Comparison of ENCODE assay signal across 1 cellular context in the genomic region with DNA sequence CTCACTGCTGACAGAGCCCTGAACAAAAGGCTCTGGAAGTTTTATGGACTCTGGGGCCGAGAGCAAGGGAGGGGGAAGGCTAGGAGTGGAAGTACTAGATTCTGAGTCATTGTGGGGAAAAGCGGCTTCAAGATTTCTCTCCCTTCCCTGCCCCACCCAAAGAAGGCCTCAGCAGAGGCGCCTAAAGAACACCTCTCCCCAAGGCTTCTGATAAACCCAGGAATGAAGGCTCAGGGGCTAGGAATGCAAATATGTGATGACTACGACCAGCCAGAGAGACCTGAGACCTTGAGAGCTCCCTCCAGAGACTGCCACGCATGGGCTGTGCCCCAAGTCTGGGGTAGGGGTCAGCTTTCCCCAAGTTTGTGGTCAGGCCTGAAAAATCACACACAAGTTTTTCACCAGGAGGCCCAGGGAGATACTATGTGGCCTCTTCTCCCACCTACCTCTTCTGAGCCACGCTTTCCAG.
TF ChIP-seq lines count a peak whose summit lies in the region.

No MANE protein-coding gene starts in this region.

TF ChIP-seq in H1, 55 proteins besides CTCF, POLR2A, EP300 and RAD21 (continued from another document):
- TF ChIP-seq ATF2 (IDR thresholded peaks at IDR 0.05; ENCODE audit: low read length), result no peak
- no peak for TF ChIP-seq HDAC6 (IDR thresholded peaks at IDR 0.05; ENCODE audit: low read depth, low read length)
- no peak for TF ChIP-seq CHD1 (IDR thresholded peaks at IDR 0.05; ENCODE audit: low read depth, low read length)
- no peak for TF ChIP-seq SIRT6 (IDR thresholded peaks at IDR 0.05; ENCODE audit: low read length)
- no peak for TF ChIP-seq SAP30 (IDR thresholded peaks at IDR 0.05; ENCODE audit: insufficient read depth, insufficient replicate concordance, low read length)
- no peak for TF ChIP-seq RNF2 (IDR thresholded peaks at IDR 0.05; ENCODE audit: borderline replicate concordance, low read depth, low read length, missing control alignments, poor library complexity, severe bottlenecking)
- TF ChIP-seq MAX (IDR thresholded peaks at IDR 0.05), result no peak
- no peak for TF ChIP-seq ZNF274 (IDR thresholded peaks at IDR 0.05; ENCODE audit: borderline replicate concordance, extremely low read depth, low read length)
- TF ChIP-seq CEBPB (IDR thresholded peaks at IDR 0.05; ENCODE audit: low read depth, low read length), result no peak
- TF ChIP-seq FOSL1 (IDR thresholded peaks at IDR 0.05; ENCODE audit: insufficient read depth, low read depth, low read length), result no peak
- TF ChIP-seq CHD2 (IDR thresholded peaks at IDR 0.05; ENCODE audit: low read length), result no peak
- TF ChIP-seq GABPA (IDR thresholded peaks at IDR 0.05; ENCODE audit: borderline replicate concordance, insufficient read depth, low read length), result no peak
- TF ChIP-seq KDM4A (IDR thresholded peaks at IDR 0.05; ENCODE audit: low read depth, low read length, severe bottlenecking), result no peak
